In the genomic region with DNA sequence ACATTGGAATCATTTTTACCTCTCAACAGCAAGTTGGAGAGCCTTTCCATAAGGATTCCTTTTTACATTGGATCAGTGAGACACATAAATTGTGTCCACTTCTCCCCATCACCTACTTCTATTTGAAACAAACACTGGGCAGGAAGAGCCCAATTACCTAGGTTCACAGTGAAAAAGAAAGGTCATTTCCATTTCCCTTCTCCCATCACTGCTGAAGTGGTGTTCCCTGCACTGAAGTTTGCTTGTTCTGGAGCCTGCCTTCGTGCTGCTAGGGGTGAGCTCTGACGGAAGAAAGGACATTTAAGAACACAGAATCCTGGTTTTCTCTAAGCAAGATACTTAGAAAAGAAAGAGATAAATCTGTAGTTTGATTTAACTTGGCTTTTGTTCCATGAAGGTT, we compare ENCODE assay signal across 19 cellular contexts.
"Had no signal": no experiment of that assay in that cellular context is flagged by ENCODE, and none has a peak within 500 bp of the region (broad histone marks: within the 10 kb centered on the region; RNA-seq: fewer than 3 reads in every experiment).

No MANE protein-coding gene starts in this region.

- H3K27me3 ChIP-seq: body of pancreas, esophagus squamous epithelium, gastrocnemius medialis, ovary, tibial artery had no signal

- H3K9me3 ChIP-seq: body of pancreas, esophagus squamous epithelium, gastrocnemius medialis, left ventricle myocardium inferior, ovary, prostate gland, tibial artery had no signal

- H3K36me3 ChIP-seq: esophagus squamous epithelium, gastrocnemius medialis, left ventricle myocardium inferior, ovary, prostate gland, tibial artery had no signal

- H3K4me1 ChIP-seq: body of pancreas, esophagus squamous epithelium, prostate gland had no signal

- DNase-seq: activated CD4-positive, alpha-beta memory T cell treated with anti-CD3 and anti-CD28 coated beads for 36 hours; activated CD4-positive, alpha-beta T cell treated with anti-CD3 and anti-CD28 coated beads for 48 hours; activated effector memory CD4-positive, alpha-beta T cell treated with Interleukin-2 at 50 U/mL for 16 hours; activated naive CD4-positive, alpha-beta T cell treated with anti-CD3 and anti-CD28 coated beads, Interleukin-2, amount 10 ng/mL, durations not matched to agents 7 days and 5 days; activated naive CD8-positive, alpha-beta T cell treated with anti-CD3 and anti-CD28 coated beads, Interleukin-2, amount 50 U/mL, for 24 hours; activated T-cell treated with anti-CD3 and anti-CD28 coated beads, Interleukin-2, amount 50 U/mL, for 72 hours; body of pancreas; effector memory CD8-positive, alpha-beta T cell; esophagus squamous epithelium; gastrocnemius medialis; hypothalamus; left ventricle myocardium inferior; naive thymus-derived CD4-positive, alpha-beta T cell; ovary; right cardiac atrium; stimulated activated CD4-positive, alpha-beta T cell treated with anti-CD3 and anti-CD28 coated beads, Interleukin-4, amount 100 ng/mL, for 4 hours; stimulated activated naive CD8-positive, alpha-beta T cell treated with anti-CD3 and anti-CD28 coated beads, Interleukin-15, amount 100 ng/mL, for 72 hours; tibial artery had no signal

- H3K27ac ChIP-seq: body of pancreas, esophagus squamous epithelium, left ventricle myocardium inferior, ovary, prostate gland, tibial artery had no signal

- H3K4me3 ChIP-seq: body of pancreas, esophagus squamous epithelium, gastrocnemius medialis, left ventricle myocardium inferior, ovary, prostate gland, tibial artery had no signal
